In genomic region chr4:825969-826330, GRCh38 we compare ENCODE assay signal across 10 cellular contexts. TPM values are rescaled to one million over a fixed set of nuclear protein-coding genes. Genes with fewer than 3 reads are reported as not detected.
DNase-seq lines count a peak whose midpoint lies in the region; ATAC-seq and TF ChIP-seq lines count a peak whose summit lies in the region.
"Had no signal": no experiment of that assay in that cellular context is flagged by ENCODE, and none has a peak within 500 bp of the region (broad histone marks: within the 10 kb centered on the region; RNA-seq: fewer than 3 reads in every experiment).

Gene CPLX1, minus strand, starts transcription at chr4:826129. Its CDS starts 1,607 bp downstream, at chr4:824522.

- H3K4ac ChIP-seq in trophoblast cell (ENCODE audit: low read depth, low read length) = no peak within 1 kb of the TSS

- H3K4me1 ChIP-seq in endodermal cell (ENCODE audit: control insufficient read depth, insufficient read depth, low read length) (peaks cover 2% of the 10 kb centered on the region), trophoblast cell (ENCODE audit: control insufficient read depth in 1 of 2, insufficient read depth in 2 of 2, low read length in 2 of 2) (peaks cover 0 to 2% of the 10 kb centered on the region in 2 experiments)
- H3K4me1 ChIP-seq: SJSA1 had no signal

- no peak within 1 kb of the TSS for H3K27ac Mint-ChIP-seq in endodermal cell

- no peak within 1 kb of the TSS for H4K91ac ChIP-seq in trophoblast cell (ENCODE audit: low read depth, low read length)

- no peak within 1 kb of the TSS for H2AFZ ChIP-seq in trophoblast cell (ENCODE audit: insufficient read depth, low read length, poor library complexity)

- ATAC-seq in HG02623 (IDR thresholded peaks at IDR 0.05; ENCODE audit: unreplicated experiment) (no peak), HG02938 (IDR thresholded peaks at IDR 0.05; ENCODE audit: unreplicated experiment) (no peak), HG03045 (IDR thresholded peaks at IDR 0.05; ENCODE audit: unreplicated experiment) (no peak)

- no peaks in the 10 kb centered on the region for H3K36me3 ChIP-seq in endodermal cell (ENCODE audit: control insufficient read depth, insufficient read depth, low read length)
- no peaks in the 10 kb centered on the region for H3K36me3 ChIP-seq in trophoblast cell (ENCODE audit: control insufficient read depth in 1 of 2, insufficient read depth in 2 of 2, low read length in 2 of 2)
- H3K36me3 ChIP-seq: SJSA1 had no signal

- H4K8ac ChIP-seq in trophoblast cell (ENCODE audit: low read depth, low read length) = no peak within 1 kb of the TSS

- peaks cover 2% of the 10 kb centered on the region for H3K4me1 Mint-ChIP-seq in endodermal cell

- H3K9ac ChIP-seq in endodermal cell (ENCODE audit: extremely low read depth, low read length, poor library complexity, severe bottlenecking) (no peak within 1 kb of the TSS), trophoblast cell (ENCODE audit: low read length) (no peak within 1 kb of the TSS)

- no peaks in the 10 kb centered on the region for H3K36me3 Mint-ChIP-seq in endodermal cell (ENCODE audit: low read depth)

- WGBS in endodermal cell (ENCODE audit: insufficient coverage in 1 of 2, insufficient read length in 1 of 2), 2 experiments = 0% methylated on average over 3 to 34 of the region's 61 CpGs
- no CpG with 5 or more reads among the region's 61 CpGs for WGBS in trophoblast cell (ENCODE audit: extremely low coverage, insufficient coverage, insufficient read length)

- no peak within 1 kb of the TSS for H3K27ac ChIP-seq in endodermal cell (ENCODE audit: low read depth, low read length)
- no peak within 1 kb of the TSS for H3K27ac ChIP-seq in trophoblast cell (ENCODE audit: low read depth, low read length)
- H3K27ac ChIP-seq: SJSA1 had no signal

- H2BK120ac ChIP-seq in trophoblast cell (ENCODE audit: insufficient read depth, low read length, poor library complexity) = no peak within 1 kb of the TSS

- H4K12ac ChIP-seq in trophoblast cell (ENCODE audit: low read depth, low read length) = no peak within 1 kb of the TSS

- no peaks in the 10 kb centered on the region for H3K9me3 Mint-ChIP-seq in endodermal cell

- H3K79me1 ChIP-seq in trophoblast cell (ENCODE audit: low read length) = no peaks in the 10 kb centered on the region

- H3K27me3 ChIP-seq in endodermal cell (ENCODE audit: control insufficient read depth, insufficient read depth, low read length, poor library complexity, severe bottlenecking) (peaks cover 69% of the 10 kb centered on the region), trophoblast cell (ENCODE audit: insufficient read depth, low read length) (peaks cover 44% of the 10 kb centered on the region)

- peak within 1 kb of the TSS; percentile 53 for H3K4me2 ChIP-seq in trophoblast cell (ENCODE audit: low read length)

- no peaks in the 10 kb centered on the region for H3K79me2 ChIP-seq in trophoblast cell (ENCODE audit: control insufficient read depth, insufficient read depth, low read length, poor library complexity)

- H3K14ac ChIP-seq in trophoblast cell (ENCODE audit: low read length) = no peak within 1 kb of the TSS

- no peak for TF ChIP-seq CTCF in endodermal cell (conservative IDR thresholded peaks at IDR 0.05)

- H3K9me3 ChIP-seq in endodermal cell (ENCODE audit: control insufficient read depth, low read length) (no peaks in the 10 kb centered on the region), trophoblast cell (ENCODE audit: insufficient read depth, low read depth, low read length) (peaks cover 3% of the 10 kb centered on the region)
- H3K9me3 ChIP-seq: SJSA1 had no signal

- no peak within 1 kb of the TSS for H2AK5ac ChIP-seq in trophoblast cell (ENCODE audit: low read length)

- H3K18ac ChIP-seq in trophoblast cell (ENCODE audit: low read length) = no peak within 1 kb of the TSS

- no peak within 1 kb of the TSS for H2BK5ac ChIP-seq in trophoblast cell (ENCODE audit: low read depth, low read length, poor library complexity)

- peak; percentile 69 for DNase-seq in NCI-H345 (lab: John Stamatoyannopoulos, UW)
- DNase-seq in NCI-H345 treated with DMSO at 0.1 percent for 48 hours (lab: John Stamatoyannopoulos, UW; ENCODE audit: unreplicated experiment) = no peak
- peak; percentile 53 to 68 for DNase-seq in NCI-H1930 (lab: John Stamatoyannopoulos, UW)
- peak; percentile 76 for DNase-seq in endodermal cell
- peak in 1 of 2 donors; percentile 5 for DNase-seq in trophoblast cell
- DNase-seq: DND-41 had no signal

- peaks cover 70% of the 10 kb centered on the region for H3K27me3 Mint-ChIP-seq in endodermal cell (ENCODE audit: insufficient read depth)

- H3K4me3 ChIP-seq in endodermal cell (ENCODE audit: low read length) (no peak within 1 kb of the TSS), trophoblast cell (ENCODE audit: low read depth, low read length) (no peak within 1 kb of the TSS)
- H3K4me3 ChIP-seq: SJSA1 had no signal

- H3K23ac ChIP-seq in trophoblast cell (ENCODE audit: low read length) = no peak within 1 kb of the TSS

- H3K4me3 Mint-ChIP-seq in endodermal cell = peak within 1 kb of the TSS; percentile 41

- no peak within 1 kb of the TSS for H2BK12ac ChIP-seq in trophoblast cell (ENCODE audit: low read length)

RNA-seq across cellular contexts. Expression of gene CPLX1, which starts in this region (rescaled TPM):
- 1 to 10 TPM; 1.0 to 1.9 TPM for total RNA-seq in endodermal cell
- 0.36 TPM for polyA plus RNA-seq in endodermal cell (2013, experiment 1 of 2)
- 1.0 TPM for polyA plus RNA-seq in endodermal cell (2013, experiment 2 of 2)
- 0.67 and 0.78 TPM in 2 replicates for polyA plus RNA-seq in trophoblast cell (2013)
- total RNA-seq: SJSA1 had no signal
